ENCODE assay signal across 22 cellular contexts in genomic region chr20:22523499-22524392, GRCh38.
A peak's percentile ranks its signal among the peaks of the same experiment; 100 is the strongest.
DNase-seq lines count a peak whose midpoint lies in the region; ATAC-seq, FAIRE-seq and TF ChIP-seq lines count a peak whose summit lies in the region.
"Had no signal": no experiment of that assay in that cellular context is flagged by ENCODE, and none has a peak within 500 bp of the region (broad histone marks: within the 10 kb centered on the region; RNA-seq: fewer than 3 reads in every experiment).

No MANE protein-coding gene starts in this region.

- H4K8ac ChIP-seq in H1 (ENCODE audit: extremely low read depth, insufficient read depth, low read length) (no peak overlapping the region), neuronal stem cell (ENCODE audit: low read depth, low read length) (no peak overlapping the region)

- H3K9ac ChIP-seq in H1 (replicated peaks in 1 of 4; ENCODE audit: extremely low read depth in 1 of 4, low read depth in 3 of 4, low read length in 3 of 4): no peak overlapping the region
- no peak overlapping the region for H3K9ac ChIP-seq in neuronal stem cell (ENCODE audit: low read depth, low read length, poor library complexity)
- H3K9ac ChIP-seq: BLaER1 had no signal

- no peak overlapping the region for H4K91ac ChIP-seq in H1 (replicated peaks; ENCODE audit: insufficient read length, low read length)
- H4K91ac ChIP-seq in neuronal stem cell (ENCODE audit: low read depth, low read length, poor library complexity): no peak overlapping the region

- no peak overlapping the region for H2BK20ac ChIP-seq in H1 (ENCODE audit: low read length)

- H2BK5ac ChIP-seq in H1 (ENCODE audit: low read depth, low read length): no peak overlapping the region
- H2BK5ac ChIP-seq in neuronal stem cell (ENCODE audit: low read length): no peak overlapping the region

- H3K4me3 ChIP-seq in H1 (ENCODE audit: extremely low read depth in 1 of 4, insufficient read depth in 2 of 4, low read depth in 3 of 4, low read length in 4 of 4) (no peak overlapping the region), neuronal stem cell (ENCODE audit: low read length in 2 of 2) (no peak overlapping the region)
- H3K4me3 ChIP-seq: BLaER1, heart left ventricle, smooth muscle cell had no signal

- no peaks in the 10 kb centered on the region for H4K20me1 ChIP-seq in H1 (replicated peaks in 1 of 2; ENCODE audit: control insufficient read depth in 1 of 2, insufficient read depth in 2 of 2, low read length in 2 of 2)
- H4K20me1 ChIP-seq: BLaER1 had no signal

- no peaks in the 10 kb centered on the region for H3K36me3 ChIP-seq in H1 (ENCODE audit: control insufficient read depth in 2 of 4, insufficient read depth in 4 of 4, low read length in 3 of 4)
- no peaks in the 10 kb centered on the region for H3K36me3 ChIP-seq in neuronal stem cell (replicated peaks in 1 of 2; ENCODE audit: control insufficient read depth in 2 of 2, insufficient read depth in 2 of 2, low read length in 2 of 2)
- H3K36me3 ChIP-seq: BLaER1, heart left ventricle had no signal

- H3K14ac ChIP-seq in H1 (ENCODE audit: insufficient read length) (no peak overlapping the region), neuronal stem cell (ENCODE audit: low read length) (no peak overlapping the region)

- H3K79me2 ChIP-seq in H1 (ENCODE audit: control insufficient read depth in 1 of 2, insufficient read depth in 2 of 2, low read length in 2 of 2): no peaks in the 10 kb centered on the region

- H3K23ac ChIP-seq in H1 (ENCODE audit: insufficient read length) (no peak overlapping the region), neuronal stem cell (ENCODE audit: low read depth, low read length, poor library complexity) (no peak overlapping the region)

- DNase-seq in COLO668 (lab: John Stamatoyannopoulos, UW; ENCODE audit: unreplicated experiment) (peak; percentile 83), NCI-H510A (lab: John Stamatoyannopoulos, UW) (peak; percentile 23), H1 (ENCODE audit: low read depth in 1 of 2, low spot score in 2 of 2) (peak in 1 of 2 experiments; percentile 34), neuronal stem cell (ENCODE audit: low spot score) (no peak), HK-2 (ENCODE audit: unreplicated experiment) (no peak), GM19240 (ENCODE audit: insufficient read length, low spot score) (no peak)
- DNase-seq: activated CD4-positive, alpha-beta T cell treated with anti-CD3 and anti-CD28 coated beads for 36 hours; activated gamma-delta T cell; effector memory CD8-positive, alpha-beta T cell; heart left ventricle; immature natural killer cell; MV-4-11; natural killer cell; NCI-H748 treated with DMSO at 0.1 percent for 48 hours; stimulated activated CD4-positive, alpha-beta T cell treated with anti-CD3 and anti-CD28 coated beads, Interleukin-4, amount 100 ng/mL, for 4 hours; substantia nigra had no signal

- FAIRE-seq in H1 (lab: Jason Lieb, UNC): no peak

- H3K79me1 ChIP-seq in H1 (ENCODE audit: low read depth, low read length): no peaks in the 10 kb centered on the region
- H3K79me1 ChIP-seq in neuronal stem cell (ENCODE audit: low read depth, low read length): no peaks in the 10 kb centered on the region

- H3K27ac ChIP-seq in H1 (ENCODE audit: low read depth, low read length): no peak overlapping the region
- no peak overlapping the region for H3K27ac ChIP-seq in neuronal stem cell (replicated peaks; ENCODE audit: low read length)
- H3K27ac ChIP-seq: BLaER1, heart left ventricle had no signal

- H3K56ac ChIP-seq in H1 (replicated peaks; ENCODE audit: insufficient read length, low read depth, low read length): no peak overlapping the region

- TF ChIP-seq RAD21 in H1 (IDR thresholded peaks at IDR 0.05 in 1 of 2, conservative IDR thresholded peaks at IDR 0.05 in 1 of 2; ENCODE audit: low read depth in 2 of 2, low read length in 2 of 2): no peak

- 93% methylated on average over 15 of the region's 15 CpGs; no CpG with 5 or more reads in 1 of the 2 experiments for WGBS in H1 (ENCODE audit: extremely low coverage in 1 of 2, insufficient coverage in 1 of 2, insufficient read length in 1 of 2, insufficient replicate concordance in 2 of 2, low coverage in 1 of 2, low lambda C conversion rate in 2 of 2, missing lambda C conversion rate in 1 of 2), 2 experiments
- WGBS in neuronal stem cell (ENCODE audit: extremely low coverage in 2 of 2, insufficient read length in 2 of 2, insufficient replicate concordance in 1 of 2), 2 donors: no CpG with 5 or more reads among the region's 15 CpGs

- H3K9me3 ChIP-seq in H1 (ENCODE audit: insufficient read depth in 2 of 2, low read depth in 1 of 2, low read length in 1 of 2): no peaks in the 10 kb centered on the region
- H3K9me3 ChIP-seq in neuronal stem cell (replicated peaks in 1 of 2; ENCODE audit: control insufficient read depth in 2 of 2, insufficient read depth in 1 of 2, low read depth in 1 of 2, low read length in 2 of 2): peaks cover 0 to 3% of the 10 kb centered on the region in 2 donors
- H3K9me3 ChIP-seq: BLaER1, heart left ventricle had no signal

- no peak for TF ChIP-seq CTCF in H1 (IDR thresholded peaks at IDR 0.05; ENCODE audit: control extremely low read depth in 1 of 3, insufficient read depth in 1 of 3, low read depth in 1 of 3, low read length in 3 of 3)

- POLR2A ChIA-PET in H1 (lab: Charles Lee; ENCODE audit: partially characterized antibody): no interaction called here

- no peaks in the 10 kb centered on the region for H3K23me2 ChIP-seq in H1 (ENCODE audit: low read depth, low read length)

- H2BK12ac ChIP-seq in H1 (ENCODE audit: low read depth, low read length) (0 out of 2 replicates have a peak overlapping the region, but pooled peaks have one; percentile 68), neuronal stem cell (ENCODE audit: low read length) (no peak overlapping the region)

- H2AFZ ChIP-seq in H1 (ENCODE audit: low read length) (no peak overlapping the region), neuronal stem cell (ENCODE audit: low read length) (no peak overlapping the region)

- ATAC-seq in GM19324 (IDR thresholded peaks at IDR 0.05; ENCODE audit: low FRiP score, unreplicated experiment) (no peak), GM21390 (IDR thresholded peaks at IDR 0.05; ENCODE audit: unreplicated experiment) (no peak)
- ATAC-seq: activated CD4-positive, alpha-beta T cell treated with anti-CD3 and anti-CD28 coated beads for 36 hours; effector memory CD8-positive, alpha-beta T cell; heart left ventricle; natural killer cell; Panc1; SK-N-SH treated with all-trans-retinoic acid at 6 μM for 48 hours had no signal

- H3K4me1 ChIP-seq in H1 (replicated peaks in 1 of 4; ENCODE audit: control insufficient read depth in 3 of 4, insufficient read depth in 4 of 4, low read length in 3 of 4) (no peaks in the 10 kb centered on the region), neuronal stem cell (ENCODE audit: control insufficient read depth in 2 of 2, insufficient read depth in 1 of 2, low read depth in 1 of 2, low read length in 2 of 2) (peaks cover 0 to 3% of the 10 kb centered on the region in 2 donors)
- H3K4me1 ChIP-seq: heart left ventricle had no signal

- no peak for TF ChIP-seq POLR2A in H1 (IDR thresholded peaks at IDR 0.05; ENCODE audit: control extremely low read depth in 1 of 2, low read depth in 2 of 2, low read length in 2 of 2)

- H2BK15ac ChIP-seq in H1 (ENCODE audit: low read length) (no peak overlapping the region), neuronal stem cell (ENCODE audit: low read length) (no peak overlapping the region)

- H2BK120ac ChIP-seq in H1 (replicated peaks; ENCODE audit: low read depth, low read length): no peak overlapping the region
- H2BK120ac ChIP-seq in neuronal stem cell (ENCODE audit: low read depth, low read length): no peak overlapping the region

- H2AK5ac ChIP-seq in H1 (ENCODE audit: low read depth, low read length): no peak overlapping the region
- peak overlapping the region; percentile 1 for H2AK5ac ChIP-seq in neuronal stem cell (ENCODE audit: low read depth, low read length)

- no peak for TF ChIP-seq EP300 in H1 (IDR thresholded peaks at IDR 0.05; ENCODE audit: borderline replicate concordance in 1 of 2, low read depth in 2 of 2, low read length in 2 of 2)

- H3K4ac ChIP-seq in H1 (replicated peaks; ENCODE audit: insufficient read length, low read depth, low read length) (no peak overlapping the region), neuronal stem cell (ENCODE audit: low read length) (no peak overlapping the region)

- H3K18ac ChIP-seq in H1 (ENCODE audit: extremely low read depth, low read length) (0 out of 2 replicates have a peak overlapping the region, but pooled peaks have one; percentile 32), neuronal stem cell (ENCODE audit: low read length) (no peak overlapping the region)

- H4K5ac ChIP-seq in H1 (ENCODE audit: insufficient read length, low read depth, low read length): no peak overlapping the region

- H3K4me2 ChIP-seq in H1 (ENCODE audit: insufficient read depth in 1 of 2, low read depth in 2 of 2, low read length in 2 of 2) (no peak overlapping the region; a peak in 1 of 4 replicates), neuronal stem cell (ENCODE audit: insufficient read depth, low read length, poor library complexity, severe bottlenecking) (no peak overlapping the region)
- H3K4me2 ChIP-seq: BLaER1, smooth muscle cell had no signal

- CTCF ChIA-PET in H1 (lab: Charles Lee; ENCODE audit: partially characterized antibody): interaction anchor here (0.8 to 1.2 kb wide), 3 partner anchors 15 to 168 kb away, joined by 3 to 4 read pairs (median 3); no protein-coding TSS in a partner anchor

- H3K27me3 ChIP-seq in H1 (replicated peaks in 1 of 4; ENCODE audit: control insufficient read depth in 3 of 4, extremely low read depth in 1 of 4, insufficient read depth in 3 of 4, low read length in 3 of 4): no peaks in the 10 kb centered on the region
- no peaks in the 10 kb centered on the region for H3K27me3 ChIP-seq in neuronal stem cell (ENCODE audit: control insufficient read depth in 3 of 3, insufficient read depth in 3 of 3, low read depth in 1 of 3, low read length in 3 of 3)
- H3K27me3 ChIP-seq: BLaER1 had no signal

TF ChIP-seq in H1, 55 proteins besides CTCF, POLR2A, EP300 and RAD21 (continues in another document):
- no peak for TF ChIP-seq EGR1 (IDR thresholded peaks at IDR 0.05; ENCODE audit: borderline replicate concordance, low read depth, low read length)
- no peak for TF ChIP-seq CBX8 (IDR thresholded peaks at IDR 0.05; ENCODE audit: borderline replicate concordance, low read depth, low read length)
- no peak for TF ChIP-seq RNF2 (IDR thresholded peaks at IDR 0.05; ENCODE audit: borderline replicate concordance, low read depth, low read length, missing control alignments, poor library complexity, severe bottlenecking)
- TF ChIP-seq CHD1 (IDR thresholded peaks at IDR 0.05; ENCODE audit: low read depth, low read length): no peak
- no peak for TF ChIP-seq ZNF274 (IDR thresholded peaks at IDR 0.05; ENCODE audit: borderline replicate concordance, extremely low read depth, low read length)
- no peak for TF ChIP-seq FOSL1 (IDR thresholded peaks at IDR 0.05; ENCODE audit: insufficient read depth, low read depth, low read length)
- no peak for TF ChIP-seq SP1 (IDR thresholded peaks at IDR 0.05; ENCODE audit: low read depth, low read length)
- TF ChIP-seq SUZ12 (IDR thresholded peaks at IDR 0.05; ENCODE audit: low read length): no peak
- no peak for TF ChIP-seq CBX5 (IDR thresholded peaks at IDR 0.05; ENCODE audit: low read depth, low read length)
- no peak for TF ChIP-seq TCF12 (IDR thresholded peaks at IDR 0.05; ENCODE audit: low read depth, low read length)

Comparison
In these comparisons a context has a peak if more than half of its experiments do, and no peak if none do; other contexts are left out.
1. DNase-seq: peak in COLO668 (single experiment) and NCI-H510A (single experiment); none in neuronal stem cell (single experiment), HK-2 (single experiment) and GM19240 (single experiment).